Comparison of ENCODE assay signal across 37 cellular contexts in the genomic region with DNA sequence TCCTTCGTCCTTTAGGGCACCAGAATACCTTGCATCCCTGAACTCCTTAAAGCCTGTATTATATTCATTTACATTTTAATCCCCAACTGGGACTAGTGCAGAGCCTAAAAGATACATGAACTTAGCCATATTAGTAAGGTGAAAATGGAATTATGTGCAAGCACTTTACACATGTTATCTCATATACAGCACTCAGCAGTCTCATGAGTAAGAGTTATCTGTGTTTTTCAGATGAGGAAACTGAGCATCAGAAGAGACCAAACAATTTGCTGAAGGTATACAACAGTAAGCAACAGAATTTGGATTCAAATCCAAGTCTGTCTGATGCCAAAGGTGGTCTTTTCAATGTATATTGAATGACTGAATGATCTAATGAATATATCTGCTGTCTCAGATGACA.
"Had no signal": no experiment of that assay in that cellular context is flagged by ENCODE, and none has a peak within 500 bp of the region (broad histone marks: within the 10 kb centered on the region; RNA-seq: fewer than 3 reads in every experiment).

No MANE protein-coding gene starts in this region.

- FAIRE-seq: bronchial epithelial cell, RCC 7860 had no signal

- ATAC-seq: activated CD4-positive, alpha-beta T cell treated with anti-CD3 and anti-CD28 coated beads for 36 hours; activated CD4-positive, CD25-positive, alpha-beta regulatory T cell treated with anti-CD3 and anti-CD28 coated beads, Interleukin-2, amount 50 U/mL, for 24 hours; activated CD8-positive, alpha-beta T cell treated with anti-CD3 and anti-CD28 coated beads, Interleukin-2, amount 10 ng/mL, durations not matched to agents 7 days and 5 days; activated naive CD8-positive, alpha-beta T cell treated with anti-CD3 and anti-CD28 coated beads, Interleukin-2, amount 50 U/mL, for 24 hours; activated T-cell treated with anti-CD3 and anti-CD28 coated beads, Interleukin-2, amount 50 U/mL, for 4 hours; Right ventricle myocardium inferior; SK-N-SH treated with all-trans-retinoic acid at 6 μM for 48 hours; WTC11 had no signal

- DNase-seq: activated CD4-positive, alpha-beta T cell treated with anti-CD3 and anti-CD28 coated beads for 36 hours; activated CD4-positive, alpha-beta T cell treated with anti-CD3 and anti-CD28 coated beads, Interleukin-2, amount 10 ng/mL, durations not matched to agents 7 days and 5 days; activated CD4-positive, alpha-beta T cell treated with anti-CD3 and anti-CD28 coated beads, Interleukin-2, amount 50 U/mL, for 48 hours; activated CD8-positive, alpha-beta T cell treated with anti-CD3 and anti-CD28 coated beads, Interleukin-2, amount 10 ng/mL, durations not matched to agents 7 days and 5 days; activated effector memory CD4-positive, alpha-beta T cell treated with Interleukin-2 at 50 U/mL for 16 hours; activated naive CD4-positive, alpha-beta T cell treated with anti-CD3 and anti-CD28 coated beads, Interleukin-2, amount 10 ng/mL, durations not matched to agents 7 days and 5 days; activated naive CD8-positive, alpha-beta T cell treated with anti-CD3 and anti-CD28 coated beads, Interleukin-2, amount 50 U/mL, for 24 hours; activated T-cell treated with anti-CD3 and anti-CD28 coated beads for 4 hours; activated T-cell treated with anti-CD3 and anti-CD28 coated beads, Interleukin-2, amount 50 U/mL, for 4 hours; anterior cingulate cortex; caudate nucleus; cerebellar nuclear complex; Kasumi-1; MG63; MV-4-11; NCI-H1092; NCI-H1436 treated with DMSO at 0.1 percent for 48 hours; NCI-H187; NCI-H2029 treated with DMSO at 0.1 percent for 48 hours; NCI-H2107; NCI-H2171; NCI-H510A; NCI-H526; NCI-H748 treated with DMSO at 0.1 percent for 48 hours; NK-92 treated with Interleukin-12 subunit alpha and Interleukin-12 subunit beta, amount 100 ng/mL, for 24 hours; PC-9; SIG-M5; SW 1271; T-helper 1 cell; T-helper 2 cell; T-helper 9 cell had no signal
